In genomic region chr1:151398691-151399065, GRCh38 we compare ENCODE assay signal across 8 cellular contexts. TPM values are rescaled to one million over a fixed set of nuclear protein-coding genes. Genes with fewer than 3 reads are reported as not detected.
DNase-seq lines count a peak whose midpoint lies in the region; ATAC-seq and TF ChIP-seq lines count a peak whose summit lies in the region.

No MANE protein-coding gene starts in this region.

- 91% methylated on average over 14 of the region's 14 CpGs for WGBS in esophagus muscularis mucosa
- WGBS in smooth muscle cell (ENCODE audit: low lambda C conversion rate), result 92% methylated on average over 14 of the region's 14 CpGs

- peak; percentile 26 for ATAC-seq in T-helper 17 cell
- ATAC-seq in GM18511 (IDR thresholded peaks at IDR 0.05; ENCODE audit: unreplicated experiment), result no peak
- no peak for ATAC-seq in activated CD4-positive, CD25-positive, alpha-beta regulatory T cell treated with anti-CD3 and anti-CD28 coated beads, Interleukin-2, amount 50 U/mL, for 24 hours
- no peak for ATAC-seq in GM21825 (IDR thresholded peaks at IDR 0.05; ENCODE audit: unreplicated experiment)

- no peaks in the 10 kb centered on the region for H3K27me3 Mint-ChIP-seq in T-helper 17 cell

- H3K4me3 Mint-ChIP-seq in T-helper 17 cell, result peak overlapping the region; percentile 97

- peaks cover 13% of the 10 kb centered on the region for H3K4me1 Mint-ChIP-seq in T-helper 17 cell

- H3K36me3 ChIP-seq in esophagus muscularis mucosa, result peaks cover 19 to 35% (median 34%) of the 10 kb centered on the region in 4 donors
- H3K36me3 ChIP-seq in smooth muscle cell (ENCODE audit: low read depth), result no peaks in the 10 kb centered on the region

- H3K27ac ChIP-seq in esophagus muscularis mucosa (replicated peaks in 1 of 4) (peak overlapping the region; percentile 88 to 93 (median 92)), smooth muscle cell (ENCODE audit: low read depth) (peak overlapping the region; percentile 89)

- DNase-seq in DMS 273 (lab: John Stamatoyannopoulos, UW; ENCODE audit: unreplicated experiment) (peak; percentile 91), DMS 273 treated with DMSO at 0.1 percent for 48 hours (lab: John Stamatoyannopoulos, UW) (no peak), T-helper 17 cell (no peak), esophagus muscularis mucosa (ENCODE audit: extremely low spot score) (peak; percentile 74), smooth muscle cell (lab: John Stamatoyannopoulos, UW; ENCODE audit: unreplicated experiment) (no peak)

- peak overlapping the region; percentile 69 to 93 (median 90) for H3K4me3 ChIP-seq in esophagus muscularis mucosa
- H3K4me3 ChIP-seq in smooth muscle cell, result peak overlapping the region; percentile 91

- H3K36me3 Mint-ChIP-seq in T-helper 17 cell (ENCODE audit: low read depth), result peaks cover 7% of the 10 kb centered on the region

- H3K4me2 ChIP-seq in smooth muscle cell, result peak overlapping the region; percentile 90

- H4K20me1 ChIP-seq in smooth muscle cell (ENCODE audit: low read depth), result peaks cover 20% of the 10 kb centered on the region

- H3F3A ChIP-seq in smooth muscle cell (ENCODE audit: low read depth), result peaks cover 30% of the 10 kb centered on the region

- H2AFZ ChIP-seq in smooth muscle cell (ENCODE audit: low read depth), result no peak overlapping the region

- no peaks in the 10 kb centered on the region for H3K9me3 ChIP-seq in T-helper 17 cell (ENCODE audit: control insufficient read depth, low read length, poor library complexity, severe bottlenecking)
- H3K9me3 ChIP-seq in esophagus muscularis mucosa, result no peaks in the 10 kb centered on the region
- H3K9me3 ChIP-seq in smooth muscle cell (replicated peaks; ENCODE audit: low read depth), result no peaks in the 10 kb centered on the region

- H3K79me2 ChIP-seq in smooth muscle cell (ENCODE audit: low read depth), result peaks cover 15% of the 10 kb centered on the region

- TF ChIP-seq POLR2A in esophagus muscularis mucosa (IDR thresholded peaks at IDR 0.05; ENCODE audit: low read depth), result no peak

- H3K27ac Mint-ChIP-seq in T-helper 17 cell, result peak overlapping the region; percentile 98

- H3K9ac ChIP-seq in smooth muscle cell (ENCODE audit: low read depth), result peak overlapping the region; percentile 97

- H3K27me3 ChIP-seq in esophagus muscularis mucosa, result no peaks in the 10 kb centered on the region
- H3K27me3 ChIP-seq in smooth muscle cell (ENCODE audit: low read depth), result no peaks in the 10 kb centered on the region

- intact Hi-C loops in esophagus muscularis mucosa (cut with DNase I), result loop anchor here (2.0 kb wide), 1 partner anchor 52 kb away; the partner anchor contains the start of gene RFX5

- TF ChIP-seq EP300 in esophagus muscularis mucosa (IDR thresholded peaks at IDR 0.05), result no peak

- TF ChIP-seq CTCF in esophagus muscularis mucosa (IDR thresholded peaks at IDR 0.05), result no peak
- TF ChIP-seq CTCF in smooth muscle cell (IDR thresholded peaks at IDR 0.05; ENCODE audit: borderline replicate concordance, insufficient read depth, poor library complexity, severe bottlenecking), result no peak

- H3K4me1 ChIP-seq in esophagus muscularis mucosa (peaks cover 16 to 21% (median 17%) of the 10 kb centered on the region in 4 donors), smooth muscle cell (ENCODE audit: low read depth) (peaks cover 9% of the 10 kb centered on the region)

RNA-seq across cellular contexts. Expression of gene PSMB4, which starts 0.7 kb away (rescaled TPM):
- total RNA-seq in T-helper 17 cell, result 100 to 1,000 TPM; 283 to 299 TPM
- 100 to 1,000 TPM; 236 to 284 (median 253) TPM for total RNA-seq in esophagus muscularis mucosa
- 308 and 316 TPM in 2 replicates for total RNA-seq in smooth muscle cell
- 88.6 and 94.1 TPM in 2 replicates for polyA plus RNA-seq in smooth muscle cell

RNA-seq across cellular contexts. Expression of gene SELENBP1, which starts 26.2 kb away (rescaled TPM):
- total RNA-seq in T-helper 17 cell, result not detected
- 100 to 1,000 TPM in 1 of 4 donors, 10 to 100 TPM in 3; 61.4 to 113 (median 81.6) TPM for total RNA-seq in esophagus muscularis mucosa
- 22.0 and 26.7 TPM in 2 replicates for total RNA-seq in smooth muscle cell
- polyA plus RNA-seq in smooth muscle cell, result 28.8 and 40.2 TPM in 2 replicates

RNA-seq across cellular contexts. Expression of gene RFX5, which starts 51.6 kb away (rescaled TPM):
- total RNA-seq in T-helper 17 cell (100 to 1,000 TPM in 1 of 2 donors, 10 to 100 TPM in 1; 81.5 to 105 TPM), esophagus muscularis mucosa (10 to 100 TPM; 40.3 to 50.3 (median 45.0) TPM), smooth muscle cell (22.7 and 53.0 TPM in 2 replicates)
- polyA plus RNA-seq in smooth muscle cell, result 12.4 and 16.3 TPM in 2 replicates

Comparison
In these comparisons a context has a peak if more than half of its experiments do, and no peak if none do; other contexts are left out.
1. DNase-seq: peak in DMS 273 (single experiment) and esophagus muscularis mucosa (single experiment); none in DMS 273 treated with DMSO at 0.1 percent for 48 hours (single experiment), T-helper 17 cell (0 of 3) and smooth muscle cell (single experiment).
2. RNA of gene SELENBP1, which starts 26.2 kb away (total RNA-seq): 61.4 to 113 TPM in esophagus muscularis mucosa and 22.0 to 26.7 TPM in smooth muscle cell; not detected in T-helper 17 cell; every median in the first group is over 10 times any median in the second.